In genomic region chr5:36241636-36242533, GRCh38 we compare ENCODE assay signal across 8 cellular contexts. TPM values are rescaled to one million over a fixed set of nuclear protein-coding genes. Genes with fewer than 3 reads are reported as not detected.
DNase-seq lines count a peak whose midpoint lies in the region; ATAC-seq and TF ChIP-seq lines count a peak whose summit lies in the region.

Gene NADK2 (minus strand): TSS chr5:36241925. CDS start chr5:36241798, 127 bp downstream.

- peak within 1 kb of the TSS; percentile 85 to 97 (median 94) for H3K4me3 Mint-ChIP-seq in naive B cell
- peak within 1 kb of the TSS; percentile 83 for H3K4me3 Mint-ChIP-seq in stimulated activated memory B cell treated with anti-CD40 and anti-IgM and Interleukin-4, amounts not matched to agents 10 μg/mL and 1 μg/mL and 100 μg/mL, for 72 hours

- ATAC-seq in naive B cell (ENCODE audit: low read depth in 2 of 2), result peak; percentile 80
- ATAC-seq in stimulated activated memory B cell treated with anti-CD40 and anti-IgM and Interleukin-4, amounts not matched to agents 10 μg/mL and 1 μg/mL and 100 μg/mL, for 72 hours, result peak; percentile 91

- peak; percentile 99 for DNase-seq in ELF-1 (ENCODE audit: low read depth, low spot score)
- DNase-seq in GOT3 (lab: John Stamatoyannopoulos, UW), result peak; percentile 68
- DNase-seq in RPMI8226, result peak; percentile 92
- DNase-seq in activated T-helper 1 cell treated with anti-CD3 and anti-CD28 coated beads, Interleukin-2, amount 50 U/mL, for 16 hours (ENCODE audit: low read depth in 1 of 2, low spot score in 1 of 2), result peak; percentile 83 to 91
- peak; percentile 95 for DNase-seq in fibroblast of gingiva (ENCODE audit: low read depth)
- DNase-seq in naive B cell, result peak; percentile 94

- peak within 1 kb of the TSS; percentile 91 to 97 (median 95) for H3K27ac Mint-ChIP-seq in naive B cell
- peak within 1 kb of the TSS; percentile 88 for H3K27ac Mint-ChIP-seq in stimulated activated memory B cell treated with anti-CD40 and anti-IgM and Interleukin-4, amounts not matched to agents 10 μg/mL and 1 μg/mL and 100 μg/mL, for 72 hours

- no peaks in the 10 kb centered on the region for H3K36me3 Mint-ChIP-seq in naive B cell
- no peaks in the 10 kb centered on the region for H3K36me3 Mint-ChIP-seq in stimulated activated memory B cell treated with anti-CD40 and anti-IgM and Interleukin-4, amounts not matched to agents 10 μg/mL and 1 μg/mL and 100 μg/mL, for 72 hours

- no peaks in the 10 kb centered on the region for H3K27me3 Mint-ChIP-seq in naive B cell
- H3K27me3 Mint-ChIP-seq in stimulated activated memory B cell treated with anti-CD40 and anti-IgM and Interleukin-4, amounts not matched to agents 10 μg/mL and 1 μg/mL and 100 μg/mL, for 72 hours, result no peaks in the 10 kb centered on the region

- TF ChIP-seq CTCF in LNCAP (IDR thresholded peaks at IDR 0.05), result peak; percentile 61

- peaks cover 24 to 44% (median 27%) of the 10 kb centered on the region in 3 donors for H3K4me1 Mint-ChIP-seq in naive B cell
- H3K4me1 Mint-ChIP-seq in stimulated activated memory B cell treated with anti-CD40 and anti-IgM and Interleukin-4, amounts not matched to agents 10 μg/mL and 1 μg/mL and 100 μg/mL, for 72 hours, result peaks cover 51% of the 10 kb centered on the region

- no peaks in the 10 kb centered on the region for H3K9me3 Mint-ChIP-seq in naive B cell
- H3K9me3 Mint-ChIP-seq in stimulated activated memory B cell treated with anti-CD40 and anti-IgM and Interleukin-4, amounts not matched to agents 10 μg/mL and 1 μg/mL and 100 μg/mL, for 72 hours, result no peaks in the 10 kb centered on the region

RNA-seq across cellular contexts. Expression of gene NADK2, which starts in this region (rescaled TPM):
- polyA plus RNA-seq in naive B cell (ENCODE audit: low read depth in 6 of 6), result 1 to 10 TPM; 1.0 to 7.1 (median 4.2) TPM

Comparison
In these comparisons a context has a peak if more than half of its experiments do, and no peak if none do; other contexts are left out.
1. Peak in every context shown above with its lines: DNase-seq and ATAC-seq.